In genomic region chr15:69662668-69663000, GRCh38 we compare ENCODE assay signal across 17 cellular contexts.
A peak's percentile ranks its signal among the peaks of the same experiment; 100 is the strongest.
DNase-seq lines count a peak whose midpoint lies in the region; ATAC-seq and TF ChIP-seq lines count a peak whose summit lies in the region.
"Had no signal": no experiment of that assay in that cellular context is flagged by ENCODE, and none has a peak within 500 bp of the region (broad histone marks: within the 10 kb centered on the region; RNA-seq: fewer than 3 reads in every experiment).

No MANE protein-coding gene starts in this region.

- no peak overlapping the region for H3K4me3 Mint-ChIP-seq in T-helper 17 cell
- H3K4me3 Mint-ChIP-seq: CD4-positive, alpha-beta T cell; H9 had no signal

- DNase-seq in D341Med (ENCODE audit: low spot score) (peak; percentile 3), GM13977 (ENCODE audit: low spot score) (peak; percentile 3), T-helper 17 cell (no peak), left cardiac atrium (no peak), BE2C (no peak), mucosa of gallbladder (ENCODE audit: low spot score) (no peak)
- DNase-seq: Caco-2; CD4-positive, alpha-beta T cell; DMS153; DMS79; GF-D8; H9; KG1 had no signal

- peaks cover 17% of the 10 kb centered on the region for H3K4me1 Mint-ChIP-seq in T-helper 17 cell

- H3K4me3 ChIP-seq in neutrophil (ENCODE audit: low read depth in 1 of 2, low read length in 1 of 2) (no peak overlapping the region), BE2C (ENCODE audit: low read depth, low read length) (no peak overlapping the region)
- H3K4me3 ChIP-seq: GM12878 had no signal

- in situ Hi-C loops in GM13977 (cut with MboI; ENCODE audit: low pct_unique_long_range_greater_than_20kb, low sequenced_read_pairs, unreplicated experiment) = no loop called here

- no peaks in the 10 kb centered on the region for H3K36me3 Mint-ChIP-seq in T-helper 17 cell (ENCODE audit: low read depth)

- H3K9me3 ChIP-seq in T-helper 17 cell (ENCODE audit: control insufficient read depth, low read length, poor library complexity, severe bottlenecking) (no peaks in the 10 kb centered on the region), neutrophil (no peaks in the 10 kb centered on the region), BE2C (no peaks in the 10 kb centered on the region)
- H3K9me3 ChIP-seq: Caco-2 had no signal

- no peaks in the 10 kb centered on the region for H3K27me3 Mint-ChIP-seq in T-helper 17 cell
- H3K27me3 Mint-ChIP-seq: CD4-positive, alpha-beta T cell had no signal

- H3K27me3 ChIP-seq in neutrophil (peaks cover 20% of the 10 kb centered on the region), BE2C (peaks cover 6% of the 10 kb centered on the region; the same call in 1 of the 2 replicates)

- ATAC-seq in T-helper 17 cell = no peak
- ATAC-seq in left cardiac atrium = no peak
- no peak for ATAC-seq in GM18520 (IDR thresholded peaks at IDR 0.05; ENCODE audit: unreplicated experiment)
- ATAC-seq: GM12878 had no signal

- intact Hi-C loops in left cardiac atrium (cut with DNase I) = no loop called here

- H3K4me1 ChIP-seq in neutrophil (ENCODE audit: control insufficient read depth in 1 of 2, insufficient read depth in 1 of 2, low read depth in 1 of 2, low read length in 1 of 2) = peaks cover 41 to 43% of the 10 kb centered on the region in 2 experiments
- no peaks in the 10 kb centered on the region for H3K4me1 ChIP-seq in BE2C
- H3K4me1 ChIP-seq: Caco-2 had no signal

- H3K27ac Mint-ChIP-seq in T-helper 17 cell = peak overlapping the region; percentile 66
- H3K27ac Mint-ChIP-seq: CD4-positive, alpha-beta T cell; H9 had no signal

- H3K36me3 ChIP-seq in neutrophil (no peaks in the 10 kb centered on the region), BE2C (no peaks in the 10 kb centered on the region)

- peak overlapping the region; percentile 10 for H3K27ac ChIP-seq in neutrophil
- H3K27ac ChIP-seq: C4-2B had no signal

- TF ChIP-seq CTCF in GM13977 (IDR thresholded peaks at IDR 0.05; ENCODE audit: extremely low read depth, insufficient read depth, missing control alignments) (no peak), neutrophil (IDR thresholded peaks at IDR 0.05) (no peak), BE2C (IDR thresholded peaks at IDR 0.05; ENCODE audit: low read depth, low read length) (no peak)

Comparison
In these comparisons a context has a peak if more than half of its experiments do, and no peak if none do; other contexts are left out.
1. DNase-seq: peak in D341Med (single experiment) and GM13977 (single experiment); none in T-helper 17 cell (0 of 3), left cardiac atrium (single experiment), BE2C (single experiment) and mucosa of gallbladder (single experiment).